Comparison of ENCODE assay signal across 23 cellular contexts in genomic region chr16:53446090-53446489, GRCh38. TPM values are rescaled to one million over a fixed set of nuclear protein-coding genes. Genes with fewer than 3 reads are reported as not detected.
DNase-seq lines count a peak whose midpoint lies in the region; ATAC-seq and TF ChIP-seq lines count a peak whose summit lies in the region.
"Had no signal": no experiment of that assay in that cellular context is flagged by ENCODE, and none has a peak within 500 bp of the region (broad histone marks: within the 10 kb centered on the region; RNA-seq: fewer than 3 reads in every experiment).

No MANE protein-coding gene starts in this region.

- peak; percentile 44 to 49 for ATAC-seq in activated T-cell treated with anti-CD3 and anti-CD28 coated beads, Interleukin-2, amount 50 U/mL, for 72 hours (replicated peaks in 1 of 2)
- peak; percentile 28 for ATAC-seq in activated CD8-positive, alpha-beta T cell treated with anti-CD3 and anti-CD28 coated beads for 36 hours
- ATAC-seq in natural killer cell (peak in 1 of 3 donors; percentile 15), GM21825 (IDR thresholded peaks at IDR 0.05; ENCODE audit: unreplicated experiment) (no peak), HG02678 (IDR thresholded peaks at IDR 0.05; ENCODE audit: unreplicated experiment) (no peak)
- ATAC-seq: foreskin keratinocyte; GM12878; heart right ventricle; sciatic nerve; stimulated activated naive B cell treated with anti-CD40 and anti-IgM and Interleukin-4, amounts not matched to agents 10 μg/mL and 1 μg/mL and 100 μg/mL, for 72 hours had no signal

- no peak for TF ChIP-seq CTCF in Calu3 (IDR thresholded peaks at IDR 0.05; ENCODE audit: unreplicated experiment)
- TF ChIP-seq CTCF in activated CD8-positive, alpha-beta T cell treated with anti-CD3 and anti-CD28 coated beads for 36 hours (IDR thresholded peaks at IDR 0.05): no peak
- no peak for TF ChIP-seq CTCF in natural killer cell (IDR thresholded peaks at IDR 0.05)

- H3K9me3 Mint-ChIP-seq in activated T-cell treated with anti-CD3 and anti-CD28 coated beads, Interleukin-2, amount 50 U/mL, for 72 hours: no peaks in the 10 kb centered on the region
- H3K9me3 Mint-ChIP-seq in Calu3 (ENCODE audit: low read depth, unreplicated experiment) (no peaks in the 10 kb centered on the region), natural killer cell (no peaks in the 10 kb centered on the region)
- no peaks in the 10 kb centered on the region for H3K9me3 Mint-ChIP-seq in activated CD8-positive, alpha-beta T cell treated with anti-CD3 and anti-CD28 coated beads for 36 hours
- H3K9me3 Mint-ChIP-seq: H9; stimulated activated naive B cell treated with anti-CD40 and anti-IgM and Interleukin-4, amounts not matched to agents 10 μg/mL and 1 μg/mL and 100 μg/mL, for 72 hours had no signal

- H3K27ac Mint-ChIP-seq in activated T-cell treated with anti-CD3 and anti-CD28 coated beads, Interleukin-2, amount 50 U/mL, for 72 hours: no peak overlapping the region
- H3K27ac Mint-ChIP-seq in Calu3 (ENCODE audit: unreplicated experiment) (peak overlapping the region; percentile 39), natural killer cell (peak overlapping the region; percentile 75 to 86)
- peak overlapping the region; percentile 77 for H3K27ac Mint-ChIP-seq in activated CD8-positive, alpha-beta T cell treated with anti-CD3 and anti-CD28 coated beads for 36 hours
- H3K27ac Mint-ChIP-seq: stimulated activated naive B cell treated with anti-CD40 and anti-IgM and Interleukin-4, amounts not matched to agents 10 μg/mL and 1 μg/mL and 100 μg/mL, for 72 hours had no signal

- CTCF ChIA-PET in Calu3 (lab: Charles Lee): interaction anchor here (1.5 kb wide), 1 partner anchor 21 kb away, joined by 3 read pairs; no protein-coding TSS in a partner anchor
- CTCF ChIA-PET in activated CD8-positive, alpha-beta T cell treated with anti-CD3 and anti-CD28 coated beads for 36 hours (lab: Charles Lee): interaction anchor here (0.6 to 5.4 kb wide), 6 partner anchors 9 to 53 kb away, joined by 3 to 29 read pairs (median 4); partner anchors contain the start of gene RBL2

- no TSS peak for BruUV-seq in Calu3 (replicated peaks; lab: Mats Ljungman, UMichigan)

- H3K4me1 Mint-ChIP-seq in activated T-cell treated with anti-CD3 and anti-CD28 coated beads, Interleukin-2, amount 50 U/mL, for 72 hours (ENCODE audit: low read depth): peaks cover 31% of the 10 kb centered on the region
- H3K4me1 Mint-ChIP-seq in Calu3 (ENCODE audit: low read depth, unreplicated experiment) (no peaks in the 10 kb centered on the region), natural killer cell (peaks cover 24 to 32% of the 10 kb centered on the region in 2 donors)
- peaks cover 46% of the 10 kb centered on the region for H3K4me1 Mint-ChIP-seq in activated CD8-positive, alpha-beta T cell treated with anti-CD3 and anti-CD28 coated beads for 36 hours (ENCODE audit: low read depth)
- H3K4me1 Mint-ChIP-seq: H9 had no signal

- no peak for DNase-seq in activated T-cell treated with anti-CD3 and anti-CD28 coated beads, Interleukin-2, amount 50 U/mL, for 72 hours
- no peak for DNase-seq in activated T-cell treated with anti-CD3 and anti-CD28 coated beads, Interleukin-2, amount 50 U/mL, for 48 hours
- DNase-seq in Calu3: no peak
- DNase-seq in activated CD8-positive, alpha-beta T cell treated with anti-CD3 and anti-CD28 coated beads for 36 hours: no peak
- no peak for DNase-seq in natural killer cell
- DNase-seq in putamen (ENCODE audit: low spot score): no peak
- DNase-seq: activated naive CD4-positive, alpha-beta T cell; aorta; H9; heart right ventricle; KBM-7; NCI-H1436 treated with DMSO at 0.1 percent for 48 hours; NCI-H2107; NCI-H748 treated with DMSO at 0.1 percent for 48 hours; posterior cingulate gyrus; stimulated activated CD4-positive, alpha-beta T cell treated with anti-CD3 and anti-CD28 coated beads, Interleukin-4, amount 100 ng/mL, for 4 hours; stimulated activated naive B cell treated with anti-CD40 and anti-IgM and Interleukin-4, amounts not matched to agents 10 μg/mL and 1 μg/mL and 100 μg/mL, for 72 hours; testis had no signal

- H3K27me3 Mint-ChIP-seq in activated T-cell treated with anti-CD3 and anti-CD28 coated beads, Interleukin-2, amount 50 U/mL, for 72 hours (ENCODE audit: low read depth): no peaks in the 10 kb centered on the region
- no peaks in the 10 kb centered on the region for H3K27me3 Mint-ChIP-seq in Calu3 (ENCODE audit: unreplicated experiment)
- H3K27me3 Mint-ChIP-seq in activated CD8-positive, alpha-beta T cell treated with anti-CD3 and anti-CD28 coated beads for 36 hours: no peaks in the 10 kb centered on the region
- H3K27me3 Mint-ChIP-seq in natural killer cell (ENCODE audit: low read depth in 2 of 2): no peaks in the 10 kb centered on the region
- H3K27me3 Mint-ChIP-seq: stimulated activated naive B cell treated with anti-CD40 and anti-IgM and Interleukin-4, amounts not matched to agents 10 μg/mL and 1 μg/mL and 100 μg/mL, for 72 hours had no signal

- intact Hi-C loops in Calu3 (cut with micrococcal nuclease; ENCODE audit: unreplicated experiment) (no loop called here), natural killer cell (cut with micrococcal nuclease) (no loop called here)
- intact Hi-C loops in activated CD8-positive, alpha-beta T cell treated with anti-CD3 and anti-CD28 coated beads for 36 hours (cut with micrococcal nuclease): no loop called here

- H3K36me3 Mint-ChIP-seq in activated T-cell treated with anti-CD3 and anti-CD28 coated beads, Interleukin-2, amount 50 U/mL, for 72 hours (ENCODE audit: insufficient read depth in 2 of 2): peaks cover 4 to 28% of the 10 kb centered on the region in 2 donors
- H3K36me3 Mint-ChIP-seq in Calu3 (ENCODE audit: insufficient read depth, unreplicated experiment) (peaks cover 7% of the 10 kb centered on the region), natural killer cell (no peaks in the 10 kb centered on the region)
- peaks cover 48% of the 10 kb centered on the region for H3K36me3 Mint-ChIP-seq in activated CD8-positive, alpha-beta T cell treated with anti-CD3 and anti-CD28 coated beads for 36 hours (ENCODE audit: low read depth)

- POLR2A ChIA-PET in activated CD8-positive, alpha-beta T cell treated with anti-CD3 and anti-CD28 coated beads for 36 hours (lab: Charles Lee): interaction anchor here (0.7 to 4.5 kb wide), 4 partner anchors 10 to 57 kb away, joined by 7 to 26 read pairs (median 16); partner anchors contain the start of genes AKTIP and RBL2

- H3K4me3 Mint-ChIP-seq in activated T-cell treated with anti-CD3 and anti-CD28 coated beads, Interleukin-2, amount 50 U/mL, for 72 hours: no peak overlapping the region
- H3K4me3 Mint-ChIP-seq in Calu3 (ENCODE audit: low read depth, unreplicated experiment) (no peak overlapping the region), natural killer cell (peak overlapping the region; percentile 72)
- no peak overlapping the region for H3K4me3 Mint-ChIP-seq in activated CD8-positive, alpha-beta T cell treated with anti-CD3 and anti-CD28 coated beads for 36 hours
- H3K4me3 Mint-ChIP-seq: H9; stimulated activated naive B cell treated with anti-CD40 and anti-IgM and Interleukin-4, amounts not matched to agents 10 μg/mL and 1 μg/mL and 100 μg/mL, for 72 hours had no signal

RNA-seq across cellular contexts. Expression of gene RBL2, which starts 11.8 kb away (rescaled TPM):
- total RNA-seq in activated T-cell treated with anti-CD3 and anti-CD28 coated beads, Interleukin-2, amount 50 U/mL, for 72 hours: 100 to 1,000 TPM in 1 of 2 donors, 10 to 100 TPM in 1; 83.0 to 113 TPM
- total RNA-seq in Calu3 (2022): 59.9 and 62.8 TPM in 2 replicates
- 10 to 100 TPM; 67.2 to 73.5 TPM for total RNA-seq in activated CD8-positive, alpha-beta T cell treated with anti-CD3 and anti-CD28 coated beads for 36 hours
- 100 to 1,000 TPM; 140 to 222 (median 175) TPM for total RNA-seq in natural killer cell

RNA-seq across cellular contexts. Expression of gene AKTIP, which starts 56.9 kb away (rescaled TPM):
- total RNA-seq in activated T-cell treated with anti-CD3 and anti-CD28 coated beads, Interleukin-2, amount 50 U/mL, for 72 hours: 10 to 100 TPM; 33.7 to 33.9 TPM
- total RNA-seq in Calu3 (2022) (46.4 and 59.4 TPM in 2 replicates), natural killer cell (10 to 100 TPM; 22.0 to 33.2 (median 23.2) TPM)
- total RNA-seq in activated CD8-positive, alpha-beta T cell treated with anti-CD3 and anti-CD28 coated beads for 36 hours: 10 to 100 TPM; 24.4 to 24.7 TPM

Comparison
In these comparisons a context has a peak if more than half of its experiments do, and no peak if none do; other contexts are left out.
1. ATAC-seq: peak in activated T-cell treated with anti-CD3 and anti-CD28 coated beads, Interleukin-2, amount 50 U/mL, for 72 hours (2 of 2) and activated CD8-positive, alpha-beta T cell treated with anti-CD3 and anti-CD28 coated beads for 36 hours (single experiment); none in GM21825 (single experiment) and HG02678 (single experiment).